Comparison of ENCODE assay signal across 8 cellular contexts in the genomic region with DNA sequence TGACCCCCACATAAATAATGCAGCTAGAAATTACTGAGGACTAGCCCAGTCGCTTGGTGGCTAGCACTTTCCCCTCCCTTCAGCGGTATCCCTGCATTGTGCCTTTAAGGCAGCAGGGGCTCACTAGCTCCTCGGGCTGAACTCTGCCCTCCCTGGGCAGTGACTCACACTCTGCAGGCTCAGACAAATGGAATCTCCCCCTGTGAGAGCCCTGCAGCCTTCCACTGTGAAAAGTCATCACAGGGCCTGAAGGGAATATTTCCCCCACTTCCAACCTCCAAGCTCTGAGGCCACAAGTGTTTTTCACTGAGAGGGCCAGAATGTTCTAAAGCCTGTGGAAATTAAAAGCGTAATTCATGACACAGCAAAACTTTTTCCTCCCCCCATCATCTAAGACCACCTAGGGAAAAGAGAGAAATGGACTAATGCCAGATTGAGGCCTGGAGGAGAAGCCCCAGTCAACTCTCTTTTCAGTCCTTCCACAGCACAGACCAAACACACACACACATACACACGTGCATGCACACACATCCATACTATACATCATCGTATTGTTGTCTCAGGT.
DNase-seq lines count a peak whose midpoint lies in the region; ATAC-seq and TF ChIP-seq lines count a peak whose summit lies in the region.

No MANE protein-coding gene starts in this region.

- H3K36me3 ChIP-seq in osteoblast (ENCODE audit: insufficient read depth, low read length) = no peaks in the 10 kb centered on the region

- no peak for ATAC-seq in GM21825 (IDR thresholded peaks at IDR 0.05; ENCODE audit: unreplicated experiment)

- peak overlapping the region; percentile 77 for H3K4me2 ChIP-seq in osteoblast (ENCODE audit: insufficient read depth, low read length)

- peak overlapping the region; percentile 60 for H3K4me3 ChIP-seq in osteoblast (ENCODE audit: insufficient read depth, low read length)

- H3K27me3 ChIP-seq in osteoblast (ENCODE audit: insufficient read depth, low read length) = no peaks in the 10 kb centered on the region

- H2AFZ ChIP-seq in osteoblast (ENCODE audit: low read length) = peak overlapping the region; percentile 23

- H3K4me1 ChIP-seq in osteoblast (ENCODE audit: insufficient read depth, low read length) = peaks cover 79% of the 10 kb centered on the region

- H3K79me2 ChIP-seq in osteoblast (ENCODE audit: insufficient read depth, low read length) = peaks cover 19% of the 10 kb centered on the region

- no peaks in the 10 kb centered on the region for H4K20me1 ChIP-seq in osteoblast (ENCODE audit: insufficient read depth, low read length)

- no peaks in the 10 kb centered on the region for H3K9me3 ChIP-seq in osteoblast (ENCODE audit: low read depth, low read length)

- peak; percentile 52 for DNase-seq in DMS 273 (lab: John Stamatoyannopoulos, UW; ENCODE audit: unreplicated experiment)
- DNase-seq in RKO (ENCODE audit: low spot score) = peak; percentile 91
- peak; percentile 96 for DNase-seq in fibroblast of the conjunctiva (ENCODE audit: low read depth)
- DNase-seq in osteoblast (ENCODE audit: insufficient read length, low spot score, missing footprints) = peak; percentile 57
- DNase-seq in stimulated activated CD8-positive, alpha-beta memory T cell treated with anti-CD3 and anti-CD28 coated beads, Interleukin-4, amount 100 ng/mL, for 48 hours = no peak
- DNase-seq in occipital lobe (lab: John Stamatoyannopoulos, UW) = no peak
- DNase-seq in UCSD-AML1 (lab: John Stamatoyannopoulos, UW; ENCODE audit: unreplicated experiment) = no peak

- peak overlapping the region; percentile 98 for H3K27ac ChIP-seq in osteoblast (ENCODE audit: low read depth, low read length)

- peak; percentile 7 for TF ChIP-seq CTCF in osteoblast (IDR thresholded peaks at IDR 0.05; ENCODE audit: extremely low read depth, low read depth, low read length)

Comparison
In these comparisons a context has a peak if more than half of its experiments do, and no peak if none do; other contexts are left out.
1. DNase-seq: peak in DMS 273 (single experiment), RKO (single experiment), fibroblast of the conjunctiva (single experiment) and osteoblast (single experiment); none in stimulated activated CD8-positive, alpha-beta memory T cell treated with anti-CD3 and anti-CD28 coated beads, Interleukin-4, amount 100 ng/mL, for 48 hours (single experiment), occipital lobe (single experiment) and UCSD-AML1 (single experiment).